ENCODE assay signal across 1 cellular context in the genomic region with DNA sequence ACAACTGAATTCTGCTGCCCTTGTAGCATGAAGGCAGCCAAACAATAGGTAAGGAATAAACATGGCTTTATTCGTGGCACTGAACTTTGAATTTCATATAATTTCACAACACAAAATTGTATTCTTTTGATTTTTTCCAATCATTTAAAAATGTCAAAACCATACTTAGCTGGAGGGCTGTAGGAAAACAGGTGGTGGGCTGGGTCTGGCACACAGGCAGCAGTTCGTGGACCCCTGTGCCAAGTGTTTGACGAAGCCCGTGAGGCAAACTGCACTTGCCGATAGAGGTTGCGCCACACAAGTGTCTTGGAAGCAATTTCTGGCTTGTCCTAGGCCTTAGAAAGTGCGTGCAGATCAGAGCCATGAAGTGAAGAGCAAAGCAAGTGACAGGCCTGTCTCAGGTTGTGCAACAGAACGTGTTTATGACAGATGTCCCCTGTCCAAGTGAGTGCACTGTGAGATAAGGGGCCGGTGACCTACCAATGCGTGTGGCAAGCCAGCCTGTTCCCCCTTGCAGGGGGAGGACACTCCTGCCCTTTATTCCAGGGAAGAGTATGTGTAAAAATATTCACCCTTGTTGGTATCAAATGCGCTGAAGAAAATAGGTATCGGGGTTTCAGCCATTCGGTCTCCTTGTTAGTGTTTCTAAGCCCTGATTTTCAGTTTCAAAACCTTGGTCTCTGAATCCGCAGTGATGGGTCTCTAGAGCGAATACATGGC.
TF ChIP-seq lines count a peak whose summit lies in the region.

No MANE protein-coding gene starts in this region.

TF ChIP-seq in K562, 482 proteins besides CTCF, POLR2A, EP300 and RAD21 (continued from another document and continues in another):
- no peak for TF ChIP-seq MCM7 (IDR thresholded peaks at IDR 0.05)
- TF ChIP-seq CSDE1 (IDR thresholded peaks at IDR 0.05): no peak
- TF ChIP-seq MIER1 (IDR thresholded peaks at IDR 0.05; ENCODE audit: low read depth): no peak
- no peak for TF ChIP-seq PPARD (CRISPR knock-in tag; IDR thresholded peaks at IDR 0.05)
- TF ChIP-seq, protein P1, sequence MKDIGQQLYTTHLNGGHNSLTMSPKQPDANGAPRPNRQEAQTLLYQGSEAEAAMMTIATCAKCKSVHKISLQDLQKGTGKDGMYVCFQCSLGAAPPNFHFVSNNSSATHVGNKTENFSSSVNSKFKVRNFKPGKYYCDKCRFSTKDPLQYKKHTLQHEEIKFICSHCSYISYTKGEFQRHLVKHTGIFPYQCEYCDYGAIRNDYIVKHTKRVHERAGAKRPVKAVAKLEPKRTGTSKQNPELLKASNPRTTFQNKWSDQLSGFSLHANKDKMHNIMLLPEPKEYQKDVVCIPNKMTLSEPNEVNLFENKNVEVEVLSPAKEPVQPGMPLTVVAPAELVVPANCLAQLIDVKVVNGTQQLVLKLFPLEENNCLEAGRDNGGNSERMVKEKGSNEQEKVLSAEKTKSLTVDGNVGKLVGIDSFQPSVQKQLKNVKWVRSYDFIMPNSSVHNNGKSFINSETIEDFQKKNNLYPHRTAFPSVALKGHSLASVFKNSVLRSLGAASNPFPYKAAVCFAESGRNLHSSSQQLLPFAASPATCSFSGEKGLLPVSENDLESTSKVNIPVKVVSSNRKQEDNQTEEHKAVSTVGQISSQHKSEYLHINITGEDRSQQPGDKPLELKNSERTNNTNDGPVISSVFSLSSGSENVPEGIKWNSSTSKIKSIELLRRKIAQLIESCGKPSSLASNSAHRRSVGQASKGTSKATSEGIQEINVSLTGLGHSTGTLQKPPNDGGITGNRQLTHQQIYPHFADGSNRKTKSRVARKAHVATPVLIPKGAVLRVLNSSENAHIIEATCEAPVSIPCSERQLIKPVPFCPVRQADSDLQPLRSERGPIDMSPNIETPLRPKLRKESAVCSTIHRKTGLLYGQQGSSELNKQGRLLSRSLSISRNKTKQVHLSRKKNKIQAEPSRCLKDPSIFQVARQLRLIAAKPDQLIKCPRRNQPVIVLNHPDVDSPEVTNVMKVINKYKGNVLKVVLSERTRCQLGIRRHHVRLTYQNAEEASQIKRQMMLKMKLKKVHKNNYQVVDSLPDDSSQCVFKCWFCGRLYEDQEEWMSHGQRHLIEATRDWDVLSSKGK (CRISPR knock-in tag; IDR thresholded peaks at IDR 0.05): no peak
- TF ChIP-seq SRSF1 (IDR thresholded peaks at IDR 0.05; ENCODE audit: low read depth, low read length): no peak
- TF ChIP-seq, protein P2, sequence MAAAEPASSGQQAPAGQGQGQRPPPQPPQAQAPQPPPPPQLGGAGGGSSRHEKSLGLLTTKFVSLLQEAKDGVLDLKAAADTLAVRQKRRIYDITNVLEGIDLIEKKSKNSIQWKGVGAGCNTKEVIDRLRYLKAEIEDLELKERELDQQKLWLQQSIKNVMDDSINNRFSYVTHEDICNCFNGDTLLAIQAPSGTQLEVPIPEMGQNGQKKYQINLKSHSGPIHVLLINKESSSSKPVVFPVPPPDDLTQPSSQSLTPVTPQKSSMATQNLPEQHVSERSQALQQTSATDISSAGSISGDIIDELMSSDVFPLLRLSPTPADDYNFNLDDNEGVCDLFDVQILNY (CRISPR knock-in tag; IDR thresholded peaks at IDR 0.05): no peak
- TF ChIP-seq TRIM28 (IDR thresholded peaks at IDR 0.05): no peak
- no peak for TF ChIP-seq PHB (CRISPR knock-in tag; IDR thresholded peaks at IDR 0.05)
- TF ChIP-seq ZNF57 (CRISPR knock-in tag; IDR thresholded peaks at IDR 0.05): no peak
- TF ChIP-seq ZC3H11A (IDR thresholded peaks at IDR 0.05; ENCODE audit: low read depth, low read length): no peak
- no peak for TF ChIP-seq PTBP1 (IDR thresholded peaks at IDR 0.05; ENCODE audit: low read depth, low read length)
- no peak for TF ChIP-seq PRPF4 (IDR thresholded peaks at IDR 0.05; ENCODE audit: insufficient read depth, low read depth, low read length, poor library complexity, severe bottlenecking)
- TF ChIP-seq TCF3 (CRISPR knock-in tag; IDR thresholded peaks at IDR 0.05): peak; percentile 96
- TF ChIP-seq ZNF146 (CRISPR knock-in tag; IDR thresholded peaks at IDR 0.05; ENCODE audit: unreplicated experiment): no peak
- TF ChIP-seq ZNF124 (CRISPR knock-in tag; IDR thresholded peaks at IDR 0.05): no peak
- TF ChIP-seq NFIC (IDR thresholded peaks at IDR 0.05): peak; percentile 77
- TF ChIP-seq NELFE (IDR thresholded peaks at IDR 0.05; ENCODE audit: insufficient read depth, insufficient read length): no peak
- no peak for TF ChIP-seq LARP7 (IDR thresholded peaks at IDR 0.05)
- TF ChIP-seq, protein P3, sequence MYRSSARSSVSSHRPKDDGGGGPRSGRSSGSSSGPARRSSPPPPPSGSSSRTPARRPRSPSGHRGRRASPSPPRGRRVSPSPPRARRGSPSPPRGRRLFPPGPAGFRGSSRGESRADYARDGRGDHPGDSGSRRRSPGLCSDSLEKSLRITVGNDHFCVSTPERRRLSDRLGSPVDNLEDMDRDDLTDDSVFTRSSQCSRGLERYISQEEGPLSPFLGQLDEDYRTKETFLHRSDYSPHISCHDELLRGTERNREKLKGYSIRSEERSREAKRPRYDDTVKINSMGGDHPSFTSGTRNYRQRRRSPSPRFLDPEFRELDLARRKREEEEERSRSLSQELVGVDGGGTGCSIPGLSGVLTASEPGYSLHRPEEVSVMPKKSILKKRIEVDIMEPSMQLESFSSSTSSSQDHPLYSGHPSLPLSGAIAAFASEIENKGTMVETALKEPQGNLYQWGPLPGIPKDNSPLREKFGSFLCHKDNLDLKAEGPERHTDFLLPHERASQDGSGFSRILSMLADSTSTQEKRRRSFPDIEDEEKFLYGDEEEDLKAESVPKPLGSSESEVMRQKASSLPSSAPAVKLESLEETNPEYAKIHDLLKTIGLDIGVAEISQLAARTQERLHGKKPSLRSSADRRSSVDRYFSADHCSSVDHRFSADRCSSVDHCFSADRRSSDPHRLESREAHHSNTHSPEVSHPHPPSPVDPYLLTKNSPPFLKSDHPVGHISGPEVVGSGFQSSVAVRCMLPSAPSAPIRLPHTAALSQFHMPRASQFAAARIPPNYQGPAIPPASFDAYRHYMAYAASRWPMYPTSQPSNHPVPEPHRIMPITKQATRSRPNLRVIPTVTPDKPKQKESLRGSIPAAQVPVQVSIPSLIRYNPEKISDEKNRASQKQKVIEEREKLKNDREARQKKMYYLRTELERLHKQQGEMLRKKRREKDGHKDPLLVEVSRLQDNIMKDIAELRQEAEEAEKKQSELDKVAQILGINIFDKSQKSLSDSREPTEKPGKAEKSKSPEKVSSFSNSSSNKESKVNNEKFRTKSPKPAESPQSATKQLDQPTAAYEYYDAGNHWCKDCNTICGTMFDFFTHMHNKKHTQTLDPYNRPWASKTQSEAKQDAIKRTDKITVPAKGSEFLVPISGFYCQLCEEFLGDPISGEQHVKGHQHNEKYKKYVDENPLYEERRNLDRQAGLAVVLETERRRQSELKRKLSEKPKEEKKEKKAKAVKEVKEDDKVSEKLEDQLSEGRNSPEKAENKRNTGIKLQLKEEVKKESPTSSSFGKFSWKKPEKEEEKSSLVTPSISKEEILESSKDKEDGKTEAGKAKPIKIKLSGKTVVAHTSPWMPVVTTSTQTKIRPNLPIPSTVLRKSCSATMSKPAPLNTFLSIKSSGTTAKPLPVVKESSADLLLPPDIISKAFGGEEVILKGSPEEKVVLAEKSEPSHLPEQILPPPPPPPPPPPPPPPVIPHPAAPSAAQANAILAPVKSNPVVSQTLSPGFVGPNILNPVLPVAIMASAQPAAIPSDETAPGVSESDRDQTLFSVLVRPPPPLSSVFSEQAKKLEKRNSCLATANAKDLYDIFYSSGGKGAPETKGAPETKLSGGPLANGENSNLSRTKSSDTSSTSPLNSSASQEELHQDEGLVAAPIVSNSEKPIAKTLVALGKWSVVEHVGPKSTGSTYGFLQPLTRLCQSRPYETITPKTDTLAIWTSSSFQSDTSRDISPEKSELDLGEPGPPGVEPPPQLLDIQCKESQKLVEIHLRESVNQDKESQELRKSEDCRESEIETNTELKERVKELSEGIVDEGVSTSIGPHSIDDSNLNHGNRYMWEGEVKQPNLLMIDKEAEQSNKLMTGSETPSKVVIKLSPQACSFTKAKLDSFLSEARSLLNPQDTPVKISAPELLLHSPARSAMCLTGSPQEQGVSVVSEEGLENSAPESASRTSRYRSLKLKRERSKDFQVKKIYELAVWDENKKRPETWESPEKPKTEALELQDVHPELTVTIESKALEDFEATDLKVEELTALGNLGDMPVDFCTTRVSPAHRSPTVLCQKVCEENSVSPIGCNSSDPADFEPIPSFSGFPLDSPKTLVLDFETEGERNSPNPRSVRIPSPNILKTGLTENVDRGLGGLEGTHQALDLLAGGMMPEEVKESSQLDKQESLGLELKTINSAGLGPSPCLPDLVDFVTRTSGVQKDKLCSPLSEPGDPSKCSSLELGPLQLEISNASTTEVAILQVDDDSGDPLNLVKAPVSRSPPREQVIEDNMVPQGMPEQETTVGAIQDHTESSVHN (IDR thresholded peaks at IDR 0.05; ENCODE audit: borderline replicate concordance in 1 of 2, low read depth in 1 of 2): peak in 1 of 2 experiments; percentile 82; a peak in 2 of 4 replicates
- TF ChIP-seq, protein P4, sequence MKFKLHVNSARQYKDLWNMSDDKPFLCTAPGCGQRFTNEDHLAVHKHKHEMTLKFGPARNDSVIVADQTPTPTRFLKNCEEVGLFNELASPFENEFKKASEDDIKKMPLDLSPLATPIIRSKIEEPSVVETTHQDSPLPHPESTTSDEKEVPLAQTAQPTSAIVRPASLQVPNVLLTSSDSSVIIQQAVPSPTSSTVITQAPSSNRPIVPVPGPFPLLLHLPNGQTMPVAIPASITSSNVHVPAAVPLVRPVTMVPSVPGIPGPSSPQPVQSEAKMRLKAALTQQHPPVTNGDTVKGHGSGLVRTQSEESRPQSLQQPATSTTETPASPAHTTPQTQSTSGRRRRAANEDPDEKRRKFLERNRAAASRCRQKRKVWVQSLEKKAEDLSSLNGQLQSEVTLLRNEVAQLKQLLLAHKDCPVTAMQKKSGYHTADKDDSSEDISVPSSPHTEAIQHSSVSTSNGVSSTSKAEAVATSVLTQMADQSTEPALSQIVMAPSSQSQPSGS (CRISPR knock-in tag; IDR thresholded peaks at IDR 0.05): no peak
- TF ChIP-seq POLR2AphosphoS2 (IDR thresholded peaks at IDR 0.05; ENCODE audit: low read length): no peak
- TF ChIP-seq SMAD2 (IDR thresholded peaks at IDR 0.05; ENCODE audit: low read depth, low read length): no peak
- TF ChIP-seq ZNF184 (CRISPR knock-in tag; IDR thresholded peaks at IDR 0.05): no peak
- no peak for TF ChIP-seq ZNF436 (CRISPR knock-in tag; IDR thresholded peaks at IDR 0.05)
- TF ChIP-seq ZBTB8A (IDR thresholded peaks at IDR 0.05; ENCODE audit: partially characterized antibody): no peak
- TF ChIP-seq PURB (CRISPR knock-in tag; IDR thresholded peaks at IDR 0.05; ENCODE audit: low read depth): no peak
- TF ChIP-seq POU5F1 (IDR thresholded peaks at IDR 0.05; ENCODE audit: borderline replicate concordance, low read depth, low read length, partially characterized antibody): no peak
- TF ChIP-seq PRMT5 (CRISPR knock-in tag; IDR thresholded peaks at IDR 0.05): no peak
- TF ChIP-seq ZNF232 (CRISPR knock-in tag; IDR thresholded peaks at IDR 0.05): no peak
- no peak for TF ChIP-seq KLF13 (tag; IDR thresholded peaks at IDR 0.05; ENCODE audit: borderline replicate concordance, low read depth)
- peak; percentile 45 for TF ChIP-seq TBP (optimal IDR thresholded peaks at IDR 0.05; ENCODE audit: low read depth, low read length)
- 0 out of 4 replicates have a peak, but pooled peaks of 1 of the 2 experiments have one; percentile 40 for TF ChIP-seq KDM4B (IDR thresholded peaks at IDR 0.05; ENCODE audit: borderline replicate concordance in 2 of 2, low read depth in 1 of 2)
- no peak for TF ChIP-seq BRD9 (IDR thresholded peaks at IDR 0.05; ENCODE audit: low read depth, partially characterized antibody)
- no peak for TF ChIP-seq LCOR (CRISPR knock-in tag; IDR thresholded peaks at IDR 0.05)
- TF ChIP-seq, protein P5, sequence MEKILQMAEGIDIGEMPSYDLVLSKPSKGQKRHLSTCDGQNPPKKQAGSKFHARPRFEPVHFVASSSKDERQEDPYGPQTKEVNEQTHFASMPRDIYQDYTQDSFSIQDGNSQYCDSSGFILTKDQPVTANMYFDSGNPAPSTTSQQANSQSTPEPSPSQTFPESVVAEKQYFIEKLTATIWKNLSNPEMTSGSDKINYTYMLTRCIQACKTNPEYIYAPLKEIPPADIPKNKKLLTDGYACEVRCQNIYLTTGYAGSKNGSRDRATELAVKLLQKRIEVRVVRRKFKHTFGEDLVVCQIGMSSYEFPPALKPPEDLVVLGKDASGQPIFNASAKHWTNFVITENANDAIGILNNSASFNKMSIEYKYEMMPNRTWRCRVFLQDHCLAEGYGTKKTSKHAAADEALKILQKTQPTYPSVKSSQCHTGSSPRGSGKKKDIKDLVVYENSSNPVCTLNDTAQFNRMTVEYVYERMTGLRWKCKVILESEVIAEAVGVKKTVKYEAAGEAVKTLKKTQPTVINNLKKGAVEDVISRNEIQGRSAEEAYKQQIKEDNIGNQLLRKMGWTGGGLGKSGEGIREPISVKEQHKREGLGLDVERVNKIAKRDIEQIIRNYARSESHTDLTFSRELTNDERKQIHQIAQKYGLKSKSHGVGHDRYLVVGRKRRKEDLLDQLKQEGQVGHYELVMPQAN (IDR thresholded peaks at IDR 0.05; ENCODE audit: borderline replicate concordance): peak; percentile 61; the same call in 1 of the 2 replicates
- TF ChIP-seq NCOA4 (IDR thresholded peaks at IDR 0.05; ENCODE audit: partially characterized antibody): no peak
- no peak for TF ChIP-seq ZNF197 (CRISPR knock-in tag; IDR thresholded peaks at IDR 0.05; ENCODE audit: low read depth)
- TF ChIP-seq, protein P6, sequence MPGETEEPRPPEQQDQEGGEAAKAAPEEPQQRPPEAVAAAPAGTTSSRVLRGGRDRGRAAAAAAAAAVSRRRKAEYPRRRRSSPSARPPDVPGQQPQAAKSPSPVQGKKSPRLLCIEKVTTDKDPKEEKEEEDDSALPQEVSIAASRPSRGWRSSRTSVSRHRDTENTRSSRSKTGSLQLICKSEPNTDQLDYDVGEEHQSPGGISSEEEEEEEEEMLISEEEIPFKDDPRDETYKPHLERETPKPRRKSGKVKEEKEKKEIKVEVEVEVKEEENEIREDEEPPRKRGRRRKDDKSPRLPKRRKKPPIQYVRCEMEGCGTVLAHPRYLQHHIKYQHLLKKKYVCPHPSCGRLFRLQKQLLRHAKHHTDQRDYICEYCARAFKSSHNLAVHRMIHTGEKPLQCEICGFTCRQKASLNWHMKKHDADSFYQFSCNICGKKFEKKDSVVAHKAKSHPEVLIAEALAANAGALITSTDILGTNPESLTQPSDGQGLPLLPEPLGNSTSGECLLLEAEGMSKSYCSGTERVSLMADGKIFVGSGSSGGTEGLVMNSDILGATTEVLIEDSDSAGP (CRISPR knock-in tag; IDR thresholded peaks at IDR 0.05): no peak
- TF ChIP-seq HDAC6 (IDR thresholded peaks at IDR 0.05; ENCODE audit: low read depth, low read length): no peak
- TF ChIP-seq YY1 (IDR thresholded peaks at IDR 0.05; ENCODE audit: borderline replicate concordance in 1 of 3, control insufficient read depth in 1 of 3, extremely low read depth in 1 of 3, insufficient read depth in 3 of 3, insufficient read length in 1 of 3, insufficient replicate concordance in 2 of 3, low read depth in 1 of 3, low read length in 2 of 3): peak in 1 of 3 experiments; percentile 29
- peak; percentile 79 for TF ChIP-seq JUND (IDR thresholded peaks at IDR 0.05; ENCODE audit: borderline replicate concordance, low read depth, low read length)
- peak; percentile 64; the same call in 1 of the 3 replicates for TF ChIP-seq JUND (tag; IDR thresholded peaks at IDR 0.05; ENCODE audit: borderline replicate concordance, low read depth, low read length)
- no peak for TF ChIP-seq ELF2 (CRISPR knock-in tag; IDR thresholded peaks at IDR 0.05)
- TF ChIP-seq GATA2 (CRISPR knock-in tag; IDR thresholded peaks at IDR 0.05): peak; percentile 85
- TF ChIP-seq ZBTB17 (CRISPR knock-in tag; IDR thresholded peaks at IDR 0.05): no peak
- TF ChIP-seq RFX5 (IDR thresholded peaks at IDR 0.05; ENCODE audit: low read depth, low read length): no peak
- TF ChIP-seq ZBTB7A (IDR thresholded peaks at IDR 0.05; ENCODE audit: borderline replicate concordance, control insufficient read depth, low read depth, low read length): peak; percentile 47; the same call in 1 of the 2 replicates
